Comparison of ENCODE assay signal across 8 cellular contexts in the genomic region with DNA sequence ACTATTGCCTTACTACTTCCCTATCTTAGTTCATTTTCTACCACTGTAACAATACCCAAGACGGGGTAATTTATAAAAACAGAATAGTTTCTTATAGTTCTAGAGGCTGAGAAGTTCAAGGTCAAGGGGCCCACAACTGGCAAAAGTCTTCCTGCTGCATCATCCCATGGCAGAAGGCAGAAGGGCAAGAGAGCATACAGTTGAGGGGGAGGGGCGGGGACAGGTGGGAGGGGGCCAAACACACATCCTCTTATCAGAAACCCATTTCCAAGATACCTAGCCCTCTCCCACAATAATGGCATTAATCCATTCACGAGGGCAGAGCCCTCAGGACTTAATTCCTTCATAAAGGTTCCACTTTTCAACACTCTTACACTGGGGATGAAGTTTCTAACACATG.
"Had no signal": no experiment of that assay in that cellular context is flagged by ENCODE, and none has a peak within 500 bp of the region (broad histone marks: within the 10 kb centered on the region; RNA-seq: fewer than 3 reads in every experiment).

No MANE protein-coding gene starts in this region.

- H3K4me3 Mint-ChIP-seq: HFFc6, IgD-negative memory B cell had no signal

- H3K36me3 Mint-ChIP-seq: IgD-negative memory B cell had no signal

- H3K4me3 ChIP-seq: HAP-1 had no signal

- H3K4me1 Mint-ChIP-seq: IgD-negative memory B cell had no signal

- ATAC-seq: HCT116, HepG2 had no signal

- H3K4me1 ChIP-seq: HAP-1 had no signal

- H3K27ac ChIP-seq: HL-60 had no signal

- H3K36me3 ChIP-seq: HAP-1 had no signal

- DNase-seq: GOT3, H7, HFFc6 had no signal

- H3K27me3 Mint-ChIP-seq: IgD-negative memory B cell had no signal

- H3K27ac Mint-ChIP-seq: HFFc6, IgD-negative memory B cell had no signal
